Comparison of ENCODE assay signal across 8 cellular contexts in genomic region chr5:149834246-149834855, GRCh38.
A peak's percentile ranks its signal among the peaks of the same experiment; 100 is the strongest.
DNase-seq lines count a peak whose midpoint lies in the region; ATAC-seq and TF ChIP-seq lines count a peak whose summit lies in the region.

No MANE protein-coding gene starts in this region.

- no peaks in the 10 kb centered on the region for H3K9me3 Mint-ChIP-seq in stimulated activated memory B cell treated with anti-CD40 and anti-IgM and Interleukin-4, amounts not matched to agents 10 μg/mL and 1 μg/mL and 100 μg/mL, for 72 hours

- H3K27me3 Mint-ChIP-seq in stimulated activated memory B cell treated with anti-CD40 and anti-IgM and Interleukin-4, amounts not matched to agents 10 μg/mL and 1 μg/mL and 100 μg/mL, for 72 hours = no peaks in the 10 kb centered on the region

- no peak overlapping the region for H3K27ac ChIP-seq in breast epithelium

- H3K4me1 Mint-ChIP-seq in stimulated activated memory B cell treated with anti-CD40 and anti-IgM and Interleukin-4, amounts not matched to agents 10 μg/mL and 1 μg/mL and 100 μg/mL, for 72 hours = peaks cover 21% of the 10 kb centered on the region

- H3K36me3 Mint-ChIP-seq in stimulated activated memory B cell treated with anti-CD40 and anti-IgM and Interleukin-4, amounts not matched to agents 10 μg/mL and 1 μg/mL and 100 μg/mL, for 72 hours = peaks cover 32% of the 10 kb centered on the region

- H3K9me3 ChIP-seq in breast epithelium = no peaks in the 10 kb centered on the region

- no peak overlapping the region for H3K27ac Mint-ChIP-seq in stimulated activated memory B cell treated with anti-CD40 and anti-IgM and Interleukin-4, amounts not matched to agents 10 μg/mL and 1 μg/mL and 100 μg/mL, for 72 hours

- no peaks in the 10 kb centered on the region for H3K4me1 ChIP-seq in breast epithelium

- H3K4me3 ChIP-seq in GM12864 (ENCODE audit: low read depth, low read length) (no peak overlapping the region), breast epithelium (no peak overlapping the region)

- DNase-seq in 8988T (peak; percentile 76), GM12864 (ENCODE audit: low read depth) (peak; percentile 62), NCI-H1092 treated with DMSO at 0.1 percent for 48 hours (lab: John Stamatoyannopoulos, UW) (peak; percentile 45), T-helper 2 cell (peak in 4 of 5 experiments; percentile 13 to 75 (median 22)), breast epithelium (ENCODE audit: low spot score in 2 of 2) (peak in 1 of 2 donors; percentile 46), iris pigment epithelial cell (ENCODE audit: low read depth) (peak; percentile 91)
- peak; percentile 44 for DNase-seq in stimulated activated CD4-positive, alpha-beta T cell treated with anti-CD3 and anti-CD28 coated beads, Interleukin-2, amount 100 ng/mL, for 4 hours (ENCODE audit: low read depth)

- no peak overlapping the region for H3K4me3 Mint-ChIP-seq in stimulated activated memory B cell treated with anti-CD40 and anti-IgM and Interleukin-4, amounts not matched to agents 10 μg/mL and 1 μg/mL and 100 μg/mL, for 72 hours

- intact Hi-C loops in breast epithelium (cut with DNase I; ENCODE audit: low total_unique reads) = loop anchor here (10.0 kb wide), 1 partner anchor 150 kb away; no protein-coding TSS in a partner anchor

- TF ChIP-seq CTCF in GM12864 (IDR thresholded peaks at IDR 0.05; ENCODE audit: low read depth, low read length, missing control alignments) (peak; percentile 74), breast epithelium (IDR thresholded peaks at IDR 0.05) (peak; percentile 49 to 77 (median 67))

- no peaks in the 10 kb centered on the region for H3K36me3 ChIP-seq in breast epithelium

- no peak for TF ChIP-seq POLR2A in breast epithelium (IDR thresholded peaks at IDR 0.05)

- ATAC-seq in stimulated activated memory B cell treated with anti-CD40 and anti-IgM and Interleukin-4, amounts not matched to agents 10 μg/mL and 1 μg/mL and 100 μg/mL, for 72 hours = no peak

- H3K27me3 ChIP-seq in breast epithelium = no peaks in the 10 kb centered on the region
